In the genomic region with DNA sequence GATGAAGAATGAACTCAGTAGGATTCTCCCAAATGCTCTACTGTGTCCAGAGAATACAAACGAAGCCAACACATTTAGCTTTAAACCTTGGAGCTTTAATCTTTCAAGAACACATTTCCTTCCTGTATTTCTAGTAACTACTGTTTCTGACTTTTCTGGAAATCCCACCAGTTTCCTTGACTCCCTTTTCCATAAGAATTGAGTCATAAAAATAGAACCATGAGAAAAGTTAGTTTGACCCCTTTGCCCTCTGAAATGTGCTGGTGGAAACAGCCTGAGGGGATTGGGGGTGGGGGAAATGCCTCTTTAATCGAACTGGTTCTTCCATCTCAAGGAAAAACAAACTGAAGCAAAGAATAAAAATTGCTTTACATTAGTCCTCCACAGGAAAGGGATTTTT, we compare ENCODE assay signal across 26 cellular contexts.
DNase-seq lines count a peak whose midpoint lies in the region; ATAC-seq, FAIRE-seq and TF ChIP-seq lines count a peak whose summit lies in the region.
"Had no signal": no experiment of that assay in that cellular context is flagged by ENCODE, and none has a peak within 500 bp of the region (broad histone marks: within the 10 kb centered on the region; RNA-seq: fewer than 3 reads in every experiment).

No MANE protein-coding gene starts in this region.

- no peaks in the 10 kb centered on the region for H4K20me1 ChIP-seq in astrocyte (ENCODE audit: insufficient read depth, low read length)

- H2BK12ac ChIP-seq in mesenchymal stem cell (ENCODE audit: low read length in 2 of 2), result no peak overlapping the region

- no peak overlapping the region for H2BK5ac ChIP-seq in mesenchymal stem cell (ENCODE audit: low read depth, low read length, poor library complexity, severe bottlenecking)

- TF ChIP-seq CTCF in astrocyte (IDR thresholded peaks at IDR 0.05; ENCODE audit: insufficient read depth, low read depth, low read length), result no peak

- H3K4me3 ChIP-seq in right cardiac atrium (ENCODE audit: low read length) (no peak overlapping the region), astrocyte (ENCODE audit: insufficient read depth, low read depth, low read length) (no peak overlapping the region), mesenchymal stem cell (ENCODE audit: insufficient read depth in 1 of 2, low read depth in 1 of 2, low read length in 2 of 2) (no peak overlapping the region)
- H3K4me3 ChIP-seq: cardiac muscle cell, GM23248, left lung, mucosa of descending colon, sigmoid colon, stomach, tibial artery had no signal

- no peak overlapping the region for H2AK5ac ChIP-seq in mesenchymal stem cell (ENCODE audit: low read length, severe bottlenecking)

- peaks cover 12% of the 10 kb centered on the region for H3K4me1 Mint-ChIP-seq in astrocyte (ENCODE audit: low read depth, unreplicated experiment)
- H3K4me1 Mint-ChIP-seq: activated B cell treated with CpG ODN at 0.5 μM for 24 hours, B cell had no signal

- FAIRE-seq in astrocyte (lab: Jason Lieb, UNC), result no peak

- WGBS in right cardiac atrium, result 33% methylated on average over 2 of the region's 2 CpGs
- WGBS in mesenchymal stem cell, result 0% methylated on average over 1 of the region's 2 CpGs

- ATAC-seq in right cardiac atrium, result peak; percentile 16 to 40
- no peak for ATAC-seq in left cardiac atrium
- no peak for ATAC-seq in left colon
- ATAC-seq: activated naive CD4-positive, alpha-beta T cell treated with anti-CD3 and anti-CD28 coated beads, Interleukin-2, amount 50 U/mL, for 72 hours; left lung; mucosa of descending colon had no signal

- H2AFZ ChIP-seq in astrocyte (ENCODE audit: low read depth, low read length) (no peak overlapping the region), mesenchymal stem cell (ENCODE audit: low read depth, low read length) (no peak overlapping the region)
- H2AFZ ChIP-seq: GM23248 had no signal

- H3K18ac ChIP-seq in mesenchymal stem cell (ENCODE audit: low read depth in 1 of 2, low read length in 2 of 2), result no peak overlapping the region

- H3K4me1 ChIP-seq in right cardiac atrium (ENCODE audit: control insufficient read depth, insufficient read depth, low read length), result peaks cover 5% of the 10 kb centered on the region
- H3K4me1 ChIP-seq in astrocyte (ENCODE audit: insufficient read depth, low read length), result no peaks in the 10 kb centered on the region
- H3K4me1 ChIP-seq in mesenchymal stem cell (ENCODE audit: control insufficient read depth, insufficient read depth, low read depth, low read length), result peaks cover 1% of the 10 kb centered on the region
- H3K4me1 ChIP-seq: left lung, sigmoid colon, stomach had no signal

- H3K9me3 ChIP-seq in right cardiac atrium (ENCODE audit: control insufficient read depth, low read length) (no peaks in the 10 kb centered on the region), astrocyte (ENCODE audit: insufficient read depth, low read depth, low read length) (no peaks in the 10 kb centered on the region), mesenchymal stem cell (ENCODE audit: control insufficient read depth, low read length) (peaks cover 10% of the 10 kb centered on the region)
- H3K9me3 ChIP-seq: mucosa of descending colon, stomach, tibial artery had no signal

- no peak overlapping the region for H2BK15ac ChIP-seq in mesenchymal stem cell (ENCODE audit: low read depth, poor library complexity, severe bottlenecking)

- no peaks in the 10 kb centered on the region for H3K79me2 ChIP-seq in astrocyte (ENCODE audit: insufficient read depth, low read length)

- H3K23ac ChIP-seq in mesenchymal stem cell (ENCODE audit: low read length in 2 of 2), result no peak overlapping the region

- no peaks in the 10 kb centered on the region for H3K79me1 ChIP-seq in mesenchymal stem cell (replicated peaks; ENCODE audit: low read length, poor library complexity, severe bottlenecking)

- H3K27me3 Mint-ChIP-seq in astrocyte (ENCODE audit: low read depth, unreplicated experiment), result no peaks in the 10 kb centered on the region
- H3K27me3 Mint-ChIP-seq: B cell; CD8-positive, alpha-beta memory T cell had no signal

- H3K4me2 ChIP-seq in astrocyte (ENCODE audit: low read length) (no peak overlapping the region), mesenchymal stem cell (ENCODE audit: low read length, poor library complexity, severe bottlenecking) (no peak overlapping the region)

- H3K27me3 ChIP-seq in right cardiac atrium (ENCODE audit: control insufficient read depth, insufficient read depth) (no peaks in the 10 kb centered on the region), astrocyte (ENCODE audit: insufficient read depth, low read length) (no peaks in the 10 kb centered on the region), mesenchymal stem cell (ENCODE audit: control insufficient read depth in 1 of 2, insufficient read depth in 1 of 2, low read length in 2 of 2) (no peaks in the 10 kb centered on the region)
- H3K27me3 ChIP-seq: cardiac muscle cell, left lung, sigmoid colon, stomach, tibial artery had no signal

- H3K36me3 Mint-ChIP-seq in astrocyte (ENCODE audit: low read depth, unreplicated experiment), result no peaks in the 10 kb centered on the region

- no peaks in the 10 kb centered on the region for H3K36me3 ChIP-seq in astrocyte (ENCODE audit: insufficient read depth, low read length)
- no peaks in the 10 kb centered on the region for H3K36me3 ChIP-seq in mesenchymal stem cell (ENCODE audit: control insufficient read depth in 1 of 2, insufficient read depth in 2 of 2, low read depth in 1 of 2, low read length in 2 of 2)
- H3K36me3 ChIP-seq: cardiac muscle cell, left lung, sigmoid colon, stomach, tibial artery had no signal

- peak overlapping the region; percentile 72 for H3K27ac Mint-ChIP-seq in astrocyte (ENCODE audit: unreplicated experiment)
- H3K27ac Mint-ChIP-seq: activated B cell treated with CpG ODN at 0.5 μM for 24 hours; activated naive CD4-positive, alpha-beta T cell treated with anti-CD3 and anti-CD28 coated beads, Interleukin-2, amount 50 U/mL, for 72 hours; B cell; nephron progenitor cell had no signal

- DNase-seq in right cardiac atrium, result no peak
- no peak for DNase-seq in left cardiac atrium
- DNase-seq in astrocyte (ENCODE audit: low read depth), result no peak
- DNase-seq in mesenchymal stem cell, result peak; percentile 15
- DNase-seq in activated naive CD4-positive, alpha-beta T cell treated with anti-CD3 and anti-CD28 coated beads, Interleukin-2, amount 50 U/mL, for 16 hours, result no peak
- no peak for DNase-seq in NCI-H446 (lab: John Stamatoyannopoulos, UW)
- no peak for DNase-seq in Ammon's horn (ENCODE audit: low spot score)
- no peak for DNase-seq in left colon
- DNase-seq: activated B cell treated with CpG ODN at 0.5 μM for 24 hours; activated CD4-positive, alpha-beta T cell treated with anti-CD3 and anti-CD28 coated beads, Interleukin-2, amount 50 U/mL, for 48 hours; activated CD8-positive, alpha-beta memory T cell treated with anti-CD3 and anti-CD28 coated beads, Interleukin-2, amount 50 U/mL, for 4 hours; anterior cingulate cortex; CD8-positive, alpha-beta memory T cell; left lung; mucosa of descending colon; NCI-H1092 treated with DMSO at 0.1 percent for 48 hours; NCI-H2227 treated with DMSO at 0.1 percent for 48 hours; nephron progenitor cell; SIG-M5; sigmoid colon; stomach; tibial artery had no signal

- H3K9me3 Mint-ChIP-seq in astrocyte (ENCODE audit: unreplicated experiment), result peaks cover 3% of the 10 kb centered on the region

- intact Hi-C loops in right cardiac atrium (cut with DNase I), result no loop called here
- intact Hi-C loops in left cardiac atrium (cut with DNase I), result no loop called here
- intact Hi-C loops in left colon (cut with DNase I, micrococcal nuclease), result no loop called here

- H4K8ac ChIP-seq in mesenchymal stem cell (ENCODE audit: low read length), result no peak overlapping the region

- no peak overlapping the region for H3K4me3 Mint-ChIP-seq in astrocyte (ENCODE audit: unreplicated experiment)
- H3K4me3 Mint-ChIP-seq: activated B cell treated with CpG ODN at 0.5 μM for 24 hours; B cell; CD8-positive, alpha-beta memory T cell; nephron progenitor cell had no signal

- no peak overlapping the region for H2BK120ac ChIP-seq in mesenchymal stem cell (ENCODE audit: low read depth, low read length)

- no peak overlapping the region for H3K4ac ChIP-seq in mesenchymal stem cell (ENCODE audit: low read depth in 1 of 2, low read length in 2 of 2)

- H4K91ac ChIP-seq in mesenchymal stem cell (ENCODE audit: low read length), result no peak overlapping the region

- H3K27ac ChIP-seq in right cardiac atrium (ENCODE audit: low read length), result no peak overlapping the region
- H3K27ac ChIP-seq in astrocyte (ENCODE audit: low read depth, low read length), result no peak overlapping the region
- peak overlapping the region; percentile 65 for H3K27ac ChIP-seq in mesenchymal stem cell (ENCODE audit: low read length, poor library complexity, severe bottlenecking)
- H3K27ac ChIP-seq: cardiac muscle cell, GM23248, left lung, sigmoid colon, stomach, tibial artery had no signal

- no peak overlapping the region for H3K14ac ChIP-seq in mesenchymal stem cell (ENCODE audit: low read length in 2 of 2)

- H3K9ac ChIP-seq in astrocyte (ENCODE audit: low read length) (no peak overlapping the region), mesenchymal stem cell (ENCODE audit: low read length) (no peak overlapping the region)
- H3K9ac ChIP-seq: GM23248 had no signal

Comparison
In these comparisons a context has a peak if more than half of its experiments do, and no peak if none do; other contexts are left out.
1. ATAC-seq: peak in right cardiac atrium (2 of 2); none in left cardiac atrium (0 of 2) and left colon (single experiment).